ENCODE assay signal across 8 cellular contexts in the genomic region with DNA sequence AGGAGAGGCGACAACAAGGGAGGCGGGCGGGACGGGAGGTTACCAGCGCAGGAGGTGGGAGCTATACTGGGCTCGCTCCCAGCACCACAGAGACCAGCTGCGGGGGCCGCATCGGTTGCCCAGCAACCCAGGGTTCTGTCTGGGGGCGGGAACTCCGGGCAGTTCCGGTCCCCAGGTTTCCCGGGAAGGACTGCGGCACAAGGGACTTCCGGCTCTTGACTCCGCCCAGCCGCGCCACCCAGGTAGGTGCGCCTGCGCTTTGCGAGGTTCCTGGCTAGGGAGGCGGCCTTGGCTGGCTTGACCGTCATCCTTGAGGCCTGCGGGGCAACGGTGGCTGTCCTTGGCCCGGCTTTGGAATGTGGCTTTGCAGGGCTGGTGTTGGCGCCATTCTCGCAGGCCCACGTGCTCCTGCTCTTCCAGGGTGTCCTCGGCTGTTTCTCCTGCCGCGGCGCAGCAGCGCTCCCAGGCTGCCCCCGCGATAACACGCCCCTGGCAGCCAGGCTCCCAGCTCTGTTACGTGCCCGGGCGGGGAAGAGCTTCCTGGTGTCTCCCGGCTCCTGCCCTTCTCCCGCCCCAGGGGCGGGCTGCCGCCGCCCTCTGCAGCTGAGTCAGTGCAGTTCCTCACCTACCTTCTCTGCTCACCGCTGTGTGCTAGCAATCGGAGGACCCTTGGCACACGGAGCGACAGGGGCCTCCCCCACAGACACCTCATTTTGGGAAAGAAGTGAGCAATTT. TPM values are rescaled to one million over a fixed set of nuclear protein-coding genes. Genes with fewer than 3 reads are reported as not detected.
DNase-seq lines count a peak whose midpoint lies in the region; ATAC-seq and TF ChIP-seq lines count a peak whose summit lies in the region.

A gene with protein sequence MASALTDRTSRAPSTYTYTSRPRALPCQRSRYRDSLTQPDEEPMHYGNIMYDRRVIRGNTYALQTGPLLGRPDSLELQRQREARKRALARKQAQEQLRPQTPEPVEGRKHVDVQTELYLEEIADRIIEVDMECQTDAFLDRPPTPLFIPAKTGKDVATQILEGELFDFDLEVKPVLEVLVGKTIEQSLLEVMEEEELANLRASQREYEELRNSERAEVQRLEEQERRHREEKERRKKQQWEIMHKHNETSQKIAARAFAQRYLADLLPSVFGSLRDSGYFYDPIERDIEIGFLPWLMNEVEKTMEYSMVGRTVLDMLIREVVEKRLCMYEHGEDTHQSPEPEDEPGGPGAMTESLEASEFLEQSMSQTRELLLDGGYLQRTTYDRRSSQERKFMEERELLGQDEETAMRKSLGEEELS (minus strand): TSS at position 534 of the 735 bp plus-strand sequence. CDS start 652 bp downstream, outside the sequence.

- H3K9me3 ChIP-seq in SU-DHL-6 (ENCODE audit: insufficient read depth, low read length) (no peaks in the 10 kb centered on the region), adipocyte (ENCODE audit: control insufficient read depth, low read length) (no peaks in the 10 kb centered on the region), heart left ventricle (no peaks in the 10 kb centered on the region), trophoblast cell (ENCODE audit: insufficient read depth, low read depth, low read length) (no peaks in the 10 kb centered on the region), transverse colon (no peaks in the 10 kb centered on the region)

- H3K4ac ChIP-seq in trophoblast cell (ENCODE audit: low read depth, low read length): peak within 1 kb of the TSS; percentile 73

- H2BK12ac ChIP-seq in trophoblast cell (ENCODE audit: low read length): peak within 1 kb of the TSS; percentile 14

- intact Hi-C loops in heart left ventricle (cut with DNase I): loop anchor here in 5 of 10 donors (10.0 kb wide), 2 partner anchors 105 to 135 kb away; no protein-coding TSS in a partner anchor
- intact Hi-C loops in transverse colon (cut with DNase I; ENCODE audit: low total_unique reads): no loop called here

- H4K20me1 ChIP-seq in SU-DHL-6 (ENCODE audit: low read depth, low read length): no peaks in the 10 kb centered on the region

- H3K9ac ChIP-seq in SU-DHL-6 (ENCODE audit: low read length) (peak within 1 kb of the TSS; percentile 86), adipocyte (ENCODE audit: low read length) (peak within 1 kb of the TSS; percentile 91), trophoblast cell (ENCODE audit: low read length) (peak within 1 kb of the TSS; percentile 80)

- ATAC-seq in HG02763 (IDR thresholded peaks at IDR 0.05; ENCODE audit: unreplicated experiment) (peak; percentile 92), heart left ventricle (peak; percentile 95 to 97 (median 96))

- peaks cover 11% of the 10 kb centered on the region; the same call in 1 of the 2 replicates for H3F3A ChIP-seq in SU-DHL-6 (ENCODE audit: insufficient read depth)

- peak within 1 kb of the TSS; percentile 96 for H3K18ac ChIP-seq in trophoblast cell (ENCODE audit: low read length)

- H2AFZ ChIP-seq in SU-DHL-6 (ENCODE audit: low read depth, low read length, severe bottlenecking) (peak within 1 kb of the TSS; percentile 94), trophoblast cell (ENCODE audit: insufficient read depth, low read length, poor library complexity) (peak within 1 kb of the TSS; percentile 94)

- WGBS in heart left ventricle, 4 donors: 0 to 1% (median 0%) methylated on average over 10 to 49 of the region's 49 CpGs
- WGBS in trophoblast cell (ENCODE audit: extremely low coverage, insufficient coverage, insufficient read length): no CpG with 5 or more reads among the region's 49 CpGs
- WGBS in transverse colon (ENCODE audit: low coverage in 1 of 2), 2 donors: 0% methylated on average over 6 to 29 of the region's 49 CpGs

- H2AK5ac ChIP-seq in trophoblast cell (ENCODE audit: low read length): no peak within 1 kb of the TSS

- in situ Hi-C loops in transverse colon (cut with MboI; ENCODE audit: low pct_ligation_motif_present in 1 of 4, low pct_unique_long_range_greater_than_20kb in 1 of 4, low sequenced_read_pairs in 3 of 4): loop anchor here in 2 of 4 donors (10.0 to 25.0 kb wide), 3 partner anchors 105 to 788 kb away; no protein-coding TSS in a partner anchor

- TF ChIP-seq POLR2A in heart left ventricle (IDR thresholded peaks at IDR 0.05): peak in 1 of 2 donors; percentile 69
- TF ChIP-seq POLR2A in transverse colon (IDR thresholded peaks at IDR 0.05): peak; percentile 91

- no peaks in the 10 kb centered on the region for H3K27me3 ChIP-seq in SU-DHL-6 (ENCODE audit: low read length)
- no peaks in the 10 kb centered on the region for H3K27me3 ChIP-seq in adipocyte (replicated peaks; ENCODE audit: control insufficient read depth, insufficient read depth, low read length)
- no peaks in the 10 kb centered on the region for H3K27me3 ChIP-seq in heart left ventricle
- H3K27me3 ChIP-seq in trophoblast cell (ENCODE audit: insufficient read depth, low read length): no peaks in the 10 kb centered on the region
- H3K27me3 ChIP-seq in transverse colon: no peaks in the 10 kb centered on the region

- TF ChIP-seq EP300 in transverse colon (IDR thresholded peaks at IDR 0.05; ENCODE audit: low read depth): no peak

- H3K4me2 ChIP-seq in SU-DHL-6 (ENCODE audit: low read depth, low read length, poor library complexity, severe bottlenecking) (peak within 1 kb of the TSS; percentile 69), trophoblast cell (ENCODE audit: low read length) (peak within 1 kb of the TSS; percentile 69)

- H3K79me2 ChIP-seq in SU-DHL-6 (ENCODE audit: insufficient read depth, low read length) (no peaks in the 10 kb centered on the region), trophoblast cell (ENCODE audit: control insufficient read depth, insufficient read depth, low read length, poor library complexity) (peaks cover 5% of the 10 kb centered on the region)

- peak within 1 kb of the TSS; percentile 95 for H4K12ac ChIP-seq in trophoblast cell (ENCODE audit: low read depth, low read length)

- peak within 1 kb of the TSS; percentile 95 for H3K14ac ChIP-seq in trophoblast cell (ENCODE audit: low read length)

- peak within 1 kb of the TSS; percentile 86 for H2BK5ac ChIP-seq in trophoblast cell (ENCODE audit: low read depth, low read length, poor library complexity)

- H3K23ac ChIP-seq in trophoblast cell (ENCODE audit: low read length): no peak within 1 kb of the TSS

- TF ChIP-seq CTCF in GM12875 (IDR thresholded peaks at IDR 0.05; ENCODE audit: borderline replicate concordance, insufficient read depth, low read depth, low read length) (no peak), SU-DHL-6 (IDR thresholded peaks at IDR 0.05; ENCODE audit: insufficient read depth, low read length, poor library complexity, severe bottlenecking) (no peak), heart left ventricle (IDR thresholded peaks at IDR 0.05) (peak in 4 of 12 donors; percentile 26 to 46 (median 40)), transverse colon (IDR thresholded peaks at IDR 0.05) (peak in 2 of 5 experiments; percentile 5 to 17)

- peak within 1 kb of the TSS; percentile 99 for H4K8ac ChIP-seq in trophoblast cell (ENCODE audit: low read depth, low read length)

- H3K4me3 ChIP-seq in GM12875 (ENCODE audit: low read depth, low read length) (peak within 1 kb of the TSS; percentile 69), SU-DHL-6 (ENCODE audit: insufficient read depth, low read length, poor library complexity, severe bottlenecking) (peak within 1 kb of the TSS; percentile 83), adipocyte (ENCODE audit: low read length) (peak within 1 kb of the TSS; percentile 97), heart left ventricle (peak within 1 kb of the TSS; percentile 36 to 85 (median 72)), trophoblast cell (ENCODE audit: low read depth, low read length) (peak within 1 kb of the TSS; percentile 94), transverse colon (peak within 1 kb of the TSS; percentile 58 to 98 (median 85))

- H2BK120ac ChIP-seq in trophoblast cell (ENCODE audit: insufficient read depth, low read length, poor library complexity): peak within 1 kb of the TSS; percentile 89

- H3K79me1 ChIP-seq in trophoblast cell (ENCODE audit: low read length): peaks cover 8% of the 10 kb centered on the region

- DNase-seq in NCI-H1417 (lab: John Stamatoyannopoulos, UW) (peak; percentile 96 to 99 (median 99)), adipocyte (ENCODE audit: low read depth) (peak; percentile 92), heart left ventricle (peak; percentile 91 to 96 (median 95)), trophoblast cell (peak; percentile 99), transverse colon (peak; percentile 97)

- no peaks in the 10 kb centered on the region for H3K36me3 ChIP-seq in SU-DHL-6 (ENCODE audit: low read length)
- no peaks in the 10 kb centered on the region for H3K36me3 ChIP-seq in adipocyte (ENCODE audit: control insufficient read depth, insufficient read depth, low read length, severe bottlenecking)
- no peaks in the 10 kb centered on the region for H3K36me3 ChIP-seq in heart left ventricle
- H3K36me3 ChIP-seq in trophoblast cell (ENCODE audit: control insufficient read depth in 1 of 2, insufficient read depth in 2 of 2, low read length in 2 of 2): peaks cover 0 to 2% of the 10 kb centered on the region in 2 experiments
- H3K36me3 ChIP-seq in transverse colon: no peaks in the 10 kb centered on the region

- H4K91ac ChIP-seq in trophoblast cell (ENCODE audit: low read depth, low read length): peak within 1 kb of the TSS; percentile 94

- peak within 1 kb of the TSS; percentile 41 for H3K27ac ChIP-seq in SU-DHL-6 (ENCODE audit: low read depth, low read length)
- peak within 1 kb of the TSS; percentile 29 to 90 (median 87) for H3K27ac ChIP-seq in heart left ventricle
- H3K27ac ChIP-seq in trophoblast cell (ENCODE audit: low read depth, low read length): peak within 1 kb of the TSS; percentile 98
- peak within 1 kb of the TSS; percentile 90 to 95 (median 92) for H3K27ac ChIP-seq in transverse colon

- H3K4me1 ChIP-seq in adipocyte (ENCODE audit: control insufficient read depth, insufficient read depth, low read length) (peaks cover 25% of the 10 kb centered on the region), heart left ventricle (peaks cover 0 to 27% (median 11%) of the 10 kb centered on the region in 12 donors), trophoblast cell (ENCODE audit: control insufficient read depth in 1 of 2, insufficient read depth in 2 of 2, low read length in 2 of 2) (peaks cover 6 to 7% of the 10 kb centered on the region in 2 experiments), transverse colon (peaks cover 0 to 20% (median 10%) of the 10 kb centered on the region in 4 donors)

- no peaks in the 10 kb centered on the region for H3K9me2 ChIP-seq in SU-DHL-6 (replicated peaks; ENCODE audit: insufficient read depth, low read length)

RNA-seq across cellular contexts. Expression of the gene that starts here (rescaled TPM):
- total RNA-seq in heart left ventricle: 10 to 100 TPM in 4 of 9 donors, 1 to 10 TPM in 5; 6.2 to 13.2 (median 9.6) TPM
- polyA plus RNA-seq in heart left ventricle: 1 to 10 TPM; 3.4 to 7.6 TPM
- polyA plus RNA-seq in trophoblast cell (2013): 4.8 and 4.9 TPM in 2 replicates
- total RNA-seq in transverse colon: 10 to 100 TPM; 13.3 to 24.1 (median 23.5) TPM

Comparison
In these comparisons a context has a peak if more than half of its experiments do, and no peak if none do; other contexts are left out.
1. Peak in every context shown above with its lines: DNase-seq, ATAC-seq, H3K4me3 ChIP-seq and H3K27ac ChIP-seq.
2. H3K27ac ChIP-seq: peak in every context shown above with its lines; median percentile 98 in trophoblast cell; 92 in transverse colon; 87 in heart left ventricle; 41 in SU-DHL-6.